Comparison of ENCODE assay signal across 8 cellular contexts in genomic region chr15:41728061-41728460, GRCh38. TPM values are rescaled to one million over a fixed set of nuclear protein-coding genes. Genes with fewer than 3 reads are reported as not detected.
DNase-seq lines count a peak whose midpoint lies in the region; TF ChIP-seq lines count a peak whose summit lies in the region.
"Not testable (repeated sequence)": the region's sequence is repeated elsewhere in the genome, so short reads cannot be mapped to it uniquely, and the experiment has no call there.

No MANE protein-coding gene starts in this region.

- not testable (repeated sequence) for DNase-seq in Caco-2; Karpas-422; RWPE1 (ENCODE audit: low spot score); smooth muscle cell (lab: John Stamatoyannopoulos, UW; ENCODE audit: unreplicated experiment)
- DNase-seq in amniotic epithelial cell (ENCODE audit: low read depth) (peak; percentile 83), astrocyte of the hippocampus (ENCODE audit: low read depth, low spot score) (peak; percentile 22), choroid plexus epithelial cell (ENCODE audit: low read depth) (peak; percentile 60), iris pigment epithelial cell (ENCODE audit: low read depth) (peak; percentile 53)

- not testable (repeated sequence) for H2AFZ ChIP-seq in Karpas-422 (ENCODE audit: low read length); smooth muscle cell (ENCODE audit: low read depth)

- H3K9ac ChIP-seq in Karpas-422 (ENCODE audit: low read length); smooth muscle cell (ENCODE audit: low read depth): not testable (repeated sequence)

- not testable (repeated sequence) for H3F3A ChIP-seq in smooth muscle cell (ENCODE audit: low read depth)

- H3K27ac ChIP-seq in Karpas-422 (ENCODE audit: low read length), result peak overlapping the region; percentile 96
- H3K27ac ChIP-seq in RWPE1, result peak overlapping the region; percentile 12; the same call in 1 of the 2 replicates
- peak overlapping the region; percentile 1 for H3K27ac ChIP-seq in smooth muscle cell (ENCODE audit: low read depth)

- not testable (repeated sequence) for H3K27me3 ChIP-seq in Caco-2 (replicated peaks; ENCODE audit: control insufficient read depth, insufficient read depth, low read length); Karpas-422 (ENCODE audit: low read length); smooth muscle cell (ENCODE audit: low read depth)

- not testable (repeated sequence) for H3K4me3 ChIP-seq in Caco-2 (ENCODE audit: low read depth, low read length); Karpas-422 (ENCODE audit: low read length); choroid plexus epithelial cell (ENCODE audit: low read depth, low read length); smooth muscle cell

- CTCF ChIA-PET in Caco-2 (lab: Charles Lee); RWPE1 (lab: Yijun Ruan, JAX): not testable (repeated sequence)

- peaks cover 63% of the 10 kb centered on the region for H3K79me2 ChIP-seq in Karpas-422 (ENCODE audit: low read length)
- H3K79me2 ChIP-seq in smooth muscle cell (ENCODE audit: low read depth), result not testable (repeated sequence)

- intact Hi-C loops in Caco-2 (cut with micrococcal nuclease; ENCODE audit: unreplicated experiment), result not testable (repeated sequence)

- not testable (repeated sequence) for H3K9me3 Mint-ChIP-seq in Caco-2 (ENCODE audit: unreplicated experiment)

- not testable (repeated sequence) for BruUV-seq in Caco-2 (replicated peaks; lab: Mats Ljungman, UMichigan)

- not testable (repeated sequence) for H4K20me1 ChIP-seq in Karpas-422 (ENCODE audit: insufficient read depth, low read depth, low read length)
- peaks cover 44% of the 10 kb centered on the region for H4K20me1 ChIP-seq in smooth muscle cell (ENCODE audit: low read depth)

- H3K36me3 Mint-ChIP-seq in Caco-2 (ENCODE audit: insufficient read depth, unreplicated experiment), result peaks cover 45% of the 10 kb centered on the region

- H3K9me3 ChIP-seq in Caco-2; Karpas-422 (ENCODE audit: low read length); smooth muscle cell (replicated peaks; ENCODE audit: low read depth): not testable (repeated sequence)

- H3K4me3 Mint-ChIP-seq in Caco-2 (ENCODE audit: unreplicated experiment), result not testable (repeated sequence)

- H3K9me2 ChIP-seq in Karpas-422 (replicated peaks; ENCODE audit: insufficient read depth, low read length), result not testable (repeated sequence)

- not testable (repeated sequence) for H3K27me3 Mint-ChIP-seq in Caco-2 (ENCODE audit: insufficient read depth, unreplicated experiment)

- H3K4me1 ChIP-seq in Caco-2; smooth muscle cell (ENCODE audit: low read depth): not testable (repeated sequence)
- H3K4me1 ChIP-seq in Karpas-422 (ENCODE audit: low read length), result peaks cover 37% of the 10 kb centered on the region

- not testable (repeated sequence) for H3K4me1 Mint-ChIP-seq in Caco-2 (ENCODE audit: low read depth, unreplicated experiment)

- not testable (repeated sequence) for TF ChIP-seq CTCF in Caco-2 (IDR thresholded peaks at IDR 0.05; ENCODE audit: insufficient read depth in 1 of 2, low read depth in 1 of 2, low read length in 1 of 2, severe bottlenecking in 1 of 2, unreplicated experiment in 1 of 2); RWPE1 (conservative IDR thresholded peaks at IDR 0.05; ENCODE audit: low read depth); choroid plexus epithelial cell (conservative IDR thresholded peaks at IDR 0.05; ENCODE audit: low read depth, low read length); smooth muscle cell (IDR thresholded peaks at IDR 0.05; ENCODE audit: borderline replicate concordance, insufficient read depth, poor library complexity, severe bottlenecking)

- POLR2A ChIA-PET in Caco-2 (lab: Charles Lee); RWPE1 (lab: Yijun Ruan, JAX; ENCODE audit: low non-redundant PET): not testable (repeated sequence)

- WGBS in smooth muscle cell (ENCODE audit: low lambda C conversion rate), result 81% methylated on average over 11 of the region's 11 CpGs

- not testable (repeated sequence) for H3K4me2 ChIP-seq in Karpas-422 (ENCODE audit: low read depth, low read length, poor library complexity, severe bottlenecking); smooth muscle cell

- H3K27ac Mint-ChIP-seq in Caco-2 (ENCODE audit: unreplicated experiment), result peak overlapping the region; percentile 45

- H3K36me3 ChIP-seq in Caco-2 (ENCODE audit: control insufficient read depth, insufficient read depth, low read length); smooth muscle cell (ENCODE audit: low read depth): not testable (repeated sequence)
- H3K36me3 ChIP-seq in Karpas-422 (ENCODE audit: insufficient read depth, low read length), result peaks cover 27% of the 10 kb centered on the region

RNA-seq across cellular contexts. Expression of gene MAPKBP1, which starts 46.2 kb away (rescaled TPM):
- total RNA-seq in Caco-2 (2022) (16.2 and 23.0 TPM in 2 replicates), smooth muscle cell (9.0 and 10.7 TPM in 2 replicates)
- 17.8 and 29.8 TPM in 2 replicates for total RNA-seq in Karpas-422 (2014; rRNA removed; shearing (Covaris generic); ENCODE audit: low replicate concordance)
- polyA plus RNA-seq in smooth muscle cell, result 6.6 and 9.3 TPM in 2 replicates

Comparison
In these comparisons a context has a peak if more than half of its experiments do, and no peak if none do; other contexts are left out.
1. H3K27ac ChIP-seq: peak in every context shown above with its lines; median percentile 96 in Karpas-422; 12 in RWPE1; 1 in smooth muscle cell.